Comparison of ENCODE assay signal across 8 cellular contexts in the genomic region with DNA sequence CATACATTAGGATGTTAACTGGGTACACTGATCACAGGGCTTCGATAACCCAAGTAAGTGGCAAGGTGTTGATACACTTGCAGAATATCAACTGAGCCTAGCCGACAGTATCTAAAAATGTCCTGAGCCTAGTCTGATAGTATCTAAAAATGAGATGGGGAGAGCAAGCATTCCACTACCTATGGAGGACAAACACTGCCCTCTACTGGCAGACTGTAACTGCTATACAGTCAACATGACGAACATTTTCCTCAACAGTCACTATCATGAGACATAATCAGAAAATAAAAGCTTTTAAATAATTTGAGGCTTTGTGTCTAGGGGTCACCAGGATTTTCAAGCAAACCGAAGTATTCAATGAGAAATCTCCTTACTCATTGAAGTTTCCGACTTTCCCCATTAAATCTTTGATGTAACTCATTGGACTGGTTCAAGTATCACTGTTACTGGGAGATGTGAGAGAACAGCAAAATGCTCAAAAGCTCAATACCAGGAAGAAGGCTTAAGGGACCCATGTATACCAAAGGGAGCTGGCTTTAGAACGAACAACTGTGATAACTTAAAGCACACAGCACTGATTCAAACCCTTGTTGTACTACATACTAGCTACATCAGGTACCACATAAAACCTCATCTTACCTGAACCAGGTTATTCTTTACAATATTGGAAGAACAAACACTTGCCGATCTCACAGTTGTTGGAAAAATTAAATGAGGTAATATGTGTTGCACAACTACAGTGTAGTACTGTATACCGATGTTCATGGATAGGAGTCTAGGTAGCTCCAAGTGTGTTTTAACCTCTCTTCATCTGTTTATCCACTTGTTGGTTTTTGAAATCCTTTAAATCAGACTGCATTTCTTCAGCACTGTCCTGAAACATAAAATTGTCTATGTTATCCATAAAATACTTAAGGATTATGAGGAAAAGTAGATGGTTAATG. TPM values are rescaled to one million over a fixed set of nuclear protein-coding genes. Genes with fewer than 3 reads are reported as not detected.
DNase-seq lines count a peak whose midpoint lies in the region; ATAC-seq and TF ChIP-seq lines count a peak whose summit lies in the region.

No MANE protein-coding gene starts in this region.

- H3K27me3 ChIP-seq in lower lobe of right lung (ENCODE audit: low read depth), result no peaks in the 10 kb centered on the region

- peak; percentile 87 for TF ChIP-seq CTCF in lower lobe of right lung (IDR thresholded peaks at IDR 0.05)

- peaks cover 16% of the 10 kb centered on the region for H3K36me3 ChIP-seq in lower lobe of right lung

- H3K9me3 ChIP-seq in lower lobe of right lung, result no peaks in the 10 kb centered on the region

- ATAC-seq in HG02588 (IDR thresholded peaks at IDR 0.05; ENCODE audit: unreplicated experiment), result peak; percentile 60
- peak; percentile 84 to 85 for ATAC-seq in lower lobe of right lung
- no peak for ATAC-seq in GM19328 (IDR thresholded peaks at IDR 0.05; ENCODE audit: unreplicated experiment)

- DNase-seq in DMS 273 (lab: John Stamatoyannopoulos, UW; ENCODE audit: unreplicated experiment), result peak; percentile 93
- peak; percentile 46 for DNase-seq in NCI-H2196 treated with DMSO at 0.1 percent for 48 hours (lab: John Stamatoyannopoulos, UW; ENCODE audit: unreplicated experiment)
- peak; percentile 9 to 58 (median 20) for DNase-seq in activated CD4-positive, CD25-positive, alpha-beta regulatory T cell (lab: John Stamatoyannopoulos, UW)
- DNase-seq in dedifferentiated amniotic fluid mesenchymal stem cell (ENCODE audit: extremely low spot score), result peak; percentile 78
- no peak for DNase-seq in lower lobe of right lung
- DNase-seq in stimulated activated CD8-positive, alpha-beta memory T cell treated with anti-CD3 and anti-CD28 coated beads, Interleukin-12 subunit alpha, Interleukin-12 subunit beta, amount 100 ng/mL, for 24 hours (ENCODE audit: extremely low read depth), result peak; percentile 26

- intact Hi-C loops in lower lobe of right lung (cut with DNase I), result no loop called here

- no peak overlapping the region for H3K27ac ChIP-seq in lower lobe of right lung

- H3K4me3 ChIP-seq in lower lobe of right lung, result no peak overlapping the region

- peaks cover 4% of the 10 kb centered on the region for H3K4me1 ChIP-seq in lower lobe of right lung

RNA-seq across cellular contexts. Expression of gene SLC45A3, which starts 31.1 kb away (rescaled TPM):
- 6.8 TPM for total RNA-seq in lower lobe of right lung

RNA-seq across cellular contexts. Expression of gene NUCKS1, which starts 38.6 kb away (rescaled TPM):
- total RNA-seq in lower lobe of right lung, result 111 TPM
